In the genomic region with DNA sequence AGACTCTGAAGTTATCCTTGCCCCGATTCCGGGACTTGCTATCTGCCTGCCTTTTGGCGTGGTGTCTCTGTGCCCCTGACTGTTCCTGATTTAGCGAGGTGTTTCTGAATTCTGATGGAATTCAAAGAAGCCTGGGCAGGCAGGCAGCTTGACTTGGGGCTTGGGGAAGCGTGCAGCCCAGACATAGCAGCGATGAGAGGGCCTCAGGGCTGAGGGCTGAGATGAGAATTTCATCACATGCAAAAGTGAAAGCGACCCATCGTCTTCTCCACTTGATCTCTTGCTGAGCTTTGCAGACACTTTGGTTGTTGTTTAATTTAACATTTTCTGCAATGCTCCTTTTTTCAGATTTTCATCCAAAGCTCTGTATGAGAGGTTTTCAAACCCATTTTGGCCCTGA, we compare ENCODE assay signal across 12 cellular contexts. TPM values are rescaled to one million over a fixed set of nuclear protein-coding genes. Genes with fewer than 3 reads are reported as not detected.
DNase-seq lines count a peak whose midpoint lies in the region; ATAC-seq and TF ChIP-seq lines count a peak whose summit lies in the region.
"Had no signal": no experiment of that assay in that cellular context is flagged by ENCODE, and none has a peak within 500 bp of the region (broad histone marks: within the 10 kb centered on the region; RNA-seq: fewer than 3 reads in every experiment).

No MANE protein-coding gene starts in this region.

- H3K14ac ChIP-seq in IMR-90 (replicated peaks; ENCODE audit: low read depth, low read length) = no peak overlapping the region

- CTCF ChIA-PET in IMR-90 (lab: Yijun Ruan, JAX) = no interaction called here

- no peak overlapping the region for H4K91ac ChIP-seq in IMR-90 (ENCODE audit: insufficient read depth, low read depth, low read length)

- H3K9me3 Mint-ChIP-seq in activated naive CD8-positive, alpha-beta T cell treated with anti-CD3 and anti-CD28 coated beads, Interleukin-2, amount 10 ng/mL, durations not matched to agents 7 days and 5 days = peaks cover 2% of the 10 kb centered on the region
- H3K9me3 Mint-ChIP-seq: natural killer cell had no signal

- intact Hi-C loops in IMR-90 (cut with micrococcal nuclease) = no loop called here

- H3K18ac ChIP-seq in IMR-90 (ENCODE audit: low read depth, low read length) = no peak overlapping the region

- H3K4me3 ChIP-seq in IMR-90 (ENCODE audit: insufficient read depth, low read depth, low read length) (no peak overlapping the region), osteoblast (ENCODE audit: insufficient read depth, low read length) (no peak overlapping the region)
- H3K4me3 ChIP-seq: A549 had no signal

- H3K4me3 Mint-ChIP-seq in activated naive CD8-positive, alpha-beta T cell treated with anti-CD3 and anti-CD28 coated beads, Interleukin-2, amount 10 ng/mL, durations not matched to agents 7 days and 5 days = peak overlapping the region; percentile 75

- DNase-seq in SIG-M5 treated with dmso at 0.1 percent for 504 hours (lab: John Stamatoyannopoulos, UW; ENCODE audit: unreplicated experiment) (peak; percentile 32), SIG-M5 (lab: John Stamatoyannopoulos, UW) (no peak), IMR-90 (no peak), osteoblast (ENCODE audit: insufficient read length, low spot score, missing footprints) (no peak), NCI-H1105 (lab: John Stamatoyannopoulos, UW) (no peak), T-helper 9 cell (no peak)
- no peak for DNase-seq in activated naive CD8-positive, alpha-beta T cell treated with anti-CD3 and anti-CD28 coated beads, Interleukin-2, amount 10 ng/mL, durations not matched to agents 7 days and 5 days
- DNase-seq: natural killer cell, NCI-H187 had no signal

- H3K4me1 ChIP-seq in IMR-90 (ENCODE audit: control insufficient read depth, insufficient read depth, low read length) (peaks cover 2% of the 10 kb centered on the region; the same call in 1 of the 2 replicates), osteoblast (ENCODE audit: insufficient read depth, low read length) (no peaks in the 10 kb centered on the region)

- H2BK5ac ChIP-seq in IMR-90 (ENCODE audit: low read depth, low read length, poor library complexity, severe bottlenecking) = no peak overlapping the region

- H3K4me1 Mint-ChIP-seq in activated naive CD8-positive, alpha-beta T cell treated with anti-CD3 and anti-CD28 coated beads, Interleukin-2, amount 10 ng/mL, durations not matched to agents 7 days and 5 days = peaks cover 20% of the 10 kb centered on the region

- H3K27me3 ChIP-seq in IMR-90 (ENCODE audit: control insufficient read depth, insufficient read depth, low read length) = no peaks in the 10 kb centered on the region
- no peaks in the 10 kb centered on the region for H3K27me3 ChIP-seq in osteoblast (ENCODE audit: insufficient read depth, low read length)

- H3K4me2 ChIP-seq in IMR-90 (ENCODE audit: low read depth, low read length) (0 out of 2 replicates have a peak overlapping the region, but pooled peaks have one; percentile 4), osteoblast (ENCODE audit: insufficient read depth, low read length) (peak overlapping the region; percentile 4)
- H3K4me2 ChIP-seq: A549 had no signal

- peaks cover 90% of the 10 kb centered on the region for H3K27me3 Mint-ChIP-seq in activated naive CD8-positive, alpha-beta T cell treated with anti-CD3 and anti-CD28 coated beads, Interleukin-2, amount 10 ng/mL, durations not matched to agents 7 days and 5 days

- no peak overlapping the region for H2BK20ac ChIP-seq in IMR-90 (ENCODE audit: low read depth, low read length)

- H3K9ac ChIP-seq in IMR-90 (ENCODE audit: low read depth, low read length) = no peak overlapping the region

- peaks cover 57% of the 10 kb centered on the region for H3K79me2 ChIP-seq in osteoblast (ENCODE audit: insufficient read depth, low read length)

- H2BK120ac ChIP-seq in IMR-90 (ENCODE audit: low read depth, low read length) = no peak overlapping the region

- TF ChIP-seq CTCF in IMR-90 (conservative IDR thresholded peaks at IDR 0.05; ENCODE audit: low read depth, low read length) (no peak), osteoblast (IDR thresholded peaks at IDR 0.05; ENCODE audit: extremely low read depth, low read depth, low read length) (no peak)

- H3K9me3 ChIP-seq in IMR-90 (ENCODE audit: control insufficient read depth, insufficient read depth, low read length) (no peaks in the 10 kb centered on the region), osteoblast (ENCODE audit: low read depth, low read length) (no peaks in the 10 kb centered on the region)
- H3K9me3 ChIP-seq: A549 had no signal

- no peak overlapping the region for H3K56ac ChIP-seq in IMR-90 (ENCODE audit: extremely low read depth, insufficient read depth, low read length)

- no peaks in the 10 kb centered on the region; the same call in 1 of the 2 replicates for H3K9me1 ChIP-seq in IMR-90 (ENCODE audit: insufficient read depth, low read length)

- H3K23ac ChIP-seq in IMR-90 (ENCODE audit: low read depth, low read length) = no peak overlapping the region

- TF ChIP-seq POLR2A in IMR-90 (IDR thresholded peaks at IDR 0.05; ENCODE audit: low read depth, low read length) = no peak

- no peak overlapping the region for H2AK5ac ChIP-seq in IMR-90 (ENCODE audit: low read depth, low read length)

- ATAC-seq in IMR-90 (ENCODE audit: low read depth) (peak; percentile 54), GM19023 (IDR thresholded peaks at IDR 0.05; ENCODE audit: unreplicated experiment) (no peak)
- no peak for ATAC-seq in activated naive CD8-positive, alpha-beta T cell treated with anti-CD3 and anti-CD28 coated beads, Interleukin-2, amount 10 ng/mL, durations not matched to agents 7 days and 5 days (ENCODE audit: low read depth)
- ATAC-seq: A549, SK-N-SH treated with all-trans-retinoic acid at 6 μM for 48 hours had no signal

- dilution Hi-C loops in IMR-90 (cut with HindIII; ENCODE audit: low sequenced_read_pairs, unreplicated experiment) = no loop called here

- H4K8ac ChIP-seq in IMR-90 (ENCODE audit: low read depth in 2 of 2, low read length in 2 of 2) = no peak overlapping the region

- H3K36me3 ChIP-seq in IMR-90 (ENCODE audit: control insufficient read depth, insufficient read depth, low read length) (peaks cover 10% of the 10 kb centered on the region; the same call in 1 of the 2 replicates), osteoblast (ENCODE audit: insufficient read depth, low read length) (no peaks in the 10 kb centered on the region)

- no peak overlapping the region for H3K4ac ChIP-seq in IMR-90 (ENCODE audit: low read depth, low read length)

- 39% methylated on average over 3 of the region's 8 CpGs; no CpG with 5 or more reads in 1 of the 2 experiments for WGBS in IMR-90 (ENCODE audit: extremely low coverage in 2 of 2, insufficient read length in 1 of 2), 2 experiments

- no peak overlapping the region for H2AFZ ChIP-seq in IMR-90 (replicated peaks; ENCODE audit: low read length, poor library complexity)
- H2AFZ ChIP-seq in osteoblast (ENCODE audit: low read length) = no peak overlapping the region

- no peak for TF ChIP-seq RAD21 in IMR-90 (IDR thresholded peaks at IDR 0.05; ENCODE audit: low read length)

- H4K5ac ChIP-seq in IMR-90 (ENCODE audit: low read depth, low read length) = no peak overlapping the region

- in situ Hi-C loops in IMR-90 (cut with MboI; ENCODE audit: low sequenced_read_pairs) = no loop called here

- no peaks in the 10 kb centered on the region for H3K36me3 Mint-ChIP-seq in activated naive CD8-positive, alpha-beta T cell treated with anti-CD3 and anti-CD28 coated beads, Interleukin-2, amount 10 ng/mL, durations not matched to agents 7 days and 5 days
- H3K36me3 Mint-ChIP-seq: natural killer cell had no signal

- H3K27ac ChIP-seq in IMR-90 (ENCODE audit: insufficient read depth, low read length) = no peak overlapping the region
- no peak overlapping the region for H3K27ac ChIP-seq in osteoblast (ENCODE audit: low read depth, low read length)
- H3K27ac ChIP-seq: A549 had no signal

- H4K20me1 ChIP-seq in IMR-90 (ENCODE audit: insufficient read depth, low read length) (peaks cover 53% of the 10 kb centered on the region), osteoblast (ENCODE audit: insufficient read depth, low read length) (peaks cover 77% of the 10 kb centered on the region)

- no peak overlapping the region for H3K27ac Mint-ChIP-seq in activated naive CD8-positive, alpha-beta T cell treated with anti-CD3 and anti-CD28 coated beads, Interleukin-2, amount 10 ng/mL, durations not matched to agents 7 days and 5 days

- POLR2A ChIA-PET in IMR-90 (lab: Charles Lee; ENCODE audit: unreplicated experiment) = interaction anchor here (0.6 kb wide), 1 partner anchor 30 kb away, joined by 3 read pairs; no protein-coding TSS in a partner anchor
- POLR2A ChIA-PET in activated naive CD8-positive, alpha-beta T cell treated with anti-CD3 and anti-CD28 coated beads, Interleukin-2, amount 10 ng/mL, durations not matched to agents 7 days and 5 days (lab: Charles Lee) = no interaction called here

- no peak overlapping the region for H2BK15ac ChIP-seq in IMR-90 (ENCODE audit: low read depth, low read length)

- no peak overlapping the region for H2AK9ac ChIP-seq in IMR-90 (replicated peaks; ENCODE audit: low read depth, low read length, poor library complexity)

- no TSS peak for BruUV-seq in IMR-90 (replicated peaks; lab: Mats Ljungman, UMichigan)

- H3K79me1 ChIP-seq in IMR-90 (ENCODE audit: low read depth in 1 of 2, low read length in 2 of 2) = peaks cover 51 to 82% of the 10 kb centered on the region in 2 experiments

TF ChIP-seq in IMR-90, 13 proteins besides CTCF, POLR2A, EP300 and RAD21 (continues in another document):
- TF ChIP-seq, protein P1, sequence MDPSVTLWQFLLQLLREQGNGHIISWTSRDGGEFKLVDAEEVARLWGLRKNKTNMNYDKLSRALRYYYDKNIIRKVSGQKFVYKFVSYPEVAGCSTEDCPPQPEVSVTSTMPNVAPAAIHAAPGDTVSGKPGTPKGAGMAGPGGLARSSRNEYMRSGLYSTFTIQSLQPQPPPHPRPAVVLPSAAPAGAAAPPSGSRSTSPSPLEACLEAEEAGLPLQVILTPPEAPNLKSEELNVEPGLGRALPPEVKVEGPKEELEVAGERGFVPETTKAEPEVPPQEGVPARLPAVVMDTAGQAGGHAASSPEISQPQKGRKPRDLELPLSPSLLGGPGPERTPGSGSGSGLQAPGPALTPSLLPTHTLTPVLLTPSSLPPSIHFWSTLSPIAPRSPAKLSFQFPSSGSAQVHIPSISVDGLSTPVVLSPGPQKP (IDR thresholded peaks at IDR 0.05; ENCODE audit: borderline replicate concordance, low read depth, low read length) = no peak
- no peak for TF ChIP-seq CEBPB (IDR thresholded peaks at IDR 0.05; ENCODE audit: low read depth, low read length)

RNA-seq across cellular contexts. Expression of a gene that starts 57.8 kb away (rescaled TPM):
- total RNA-seq in IMR-90 (2012; rRNA removed) (1.3 and 1.7 TPM in 2 replicates), osteoblast (9.0 and 10.6 TPM in 2 replicates)
- polyA plus RNA-seq in IMR-90 (2012; rRNA removed) = 12.2 and 16.6 TPM in 2 replicates
- polyA plus RNA-seq in IMR-90 (2012; cell fraction: cytosol; rRNA removed) = 9.2 and 13.9 TPM in 2 replicates
- polyA plus RNA-seq in IMR-90 (2012; cell fraction: nucleus; rRNA removed; ENCODE audit: low replicate concordance) = 39.1 and 40.0 TPM in 2 replicates
- 1 to 10 TPM; 1.9 to 2.2 TPM for total RNA-seq in activated naive CD8-positive, alpha-beta T cell treated with anti-CD3 and anti-CD28 coated beads, Interleukin-2, amount 10 ng/mL, durations not matched to agents 7 days and 5 days
